ENCODE assay signal across 18 cellular contexts in the genomic region with DNA sequence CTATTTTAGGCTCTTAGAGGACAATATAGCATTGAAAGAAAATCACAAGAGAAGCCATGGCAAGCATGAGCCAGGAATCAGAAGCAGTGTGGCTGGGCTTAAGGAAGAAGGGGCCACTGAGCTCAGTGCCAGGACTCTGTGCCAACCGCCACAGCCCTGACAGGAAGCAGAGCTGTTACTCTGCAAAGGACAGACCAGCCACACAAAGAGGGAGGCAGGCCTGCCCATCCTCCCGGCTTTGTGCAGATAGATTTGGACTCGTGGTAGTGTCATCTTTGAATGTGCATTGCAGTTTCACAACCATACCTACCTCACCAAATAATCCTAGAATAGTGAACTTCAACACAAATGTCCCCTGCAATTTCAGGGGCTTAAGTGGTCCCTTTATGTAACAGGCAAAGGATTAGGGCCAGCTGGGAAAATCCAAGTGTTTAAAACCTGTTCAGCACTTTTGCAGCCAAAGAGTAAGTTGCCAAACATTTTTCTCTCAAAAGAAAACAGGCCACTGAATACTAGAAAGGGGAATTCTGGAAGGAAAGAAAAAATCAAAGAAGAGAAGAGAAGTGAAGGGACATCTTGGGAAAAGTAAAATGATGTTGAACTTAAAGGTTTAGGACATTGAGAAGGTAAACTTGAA. TPM values are rescaled to one million over a fixed set of nuclear protein-coding genes. Genes with fewer than 3 reads are reported as not detected.
DNase-seq lines count a peak whose midpoint lies in the region; ATAC-seq and TF ChIP-seq lines count a peak whose summit lies in the region.
"Had no signal": no experiment of that assay in that cellular context is flagged by ENCODE, and none has a peak within 500 bp of the region (broad histone marks: within the 10 kb centered on the region; RNA-seq: fewer than 3 reads in every experiment).

No MANE protein-coding gene starts in this region.

- no peak overlapping the region for H3K4me3 ChIP-seq in heart right ventricle
- H3K4me3 ChIP-seq: GM23248, thoracic aorta had no signal

- WGBS in heart right ventricle, 2 donors: 16 to 30% methylated on average over 3 of the region's 3 CpGs

- intact Hi-C loops in heart right ventricle (cut with DNase I): loop anchor here in 5 of 10 donors (5.0 to 10.0 kb wide), 4 partner anchors 45 to 337 kb away; no protein-coding TSS in a partner anchor

- TF ChIP-seq CTCF in heart right ventricle (IDR thresholded peaks at IDR 0.05): no peak

- H3K27me3 ChIP-seq in heart right ventricle: no peaks in the 10 kb centered on the region

- no peaks in the 10 kb centered on the region for H3K36me3 ChIP-seq in heart right ventricle
- H3K36me3 ChIP-seq: thoracic aorta had no signal

- DNase-seq in NCI-H748 (lab: John Stamatoyannopoulos, UW; ENCODE audit: unreplicated experiment): peak; percentile 13
- DNase-seq in NCI-H748 treated with DMSO at 0.1 percent for 48 hours (lab: John Stamatoyannopoulos, UW): no peak
- DNase-seq in amygdala (lab: John Stamatoyannopoulos, UW): peak in 49 of 56 donors; percentile 3 to 79 (median 46)
- peak; percentile 52 to 69 for DNase-seq in heart right ventricle
- peak in 38 of 49 donors; percentile 3 to 79 (median 50) for DNase-seq in substantia nigra (lab: John Stamatoyannopoulos, UW)
- DNase-seq in stimulated activated CD4-positive, alpha-beta T cell treated with anti-CD3 and anti-CD28 coated beads, Interleukin-1b, Interleukin-23, amount 100 ng/mL, for 48 hours: no peak
- no peak for DNase-seq in activated naive CD4-positive, alpha-beta T cell treated with anti-CD3 and anti-CD28 coated beads, Interleukin-2, amount 50 U/mL, for 16 hours
- DNase-seq: activated CD4-positive, alpha-beta T cell treated with anti-CD3 and anti-CD28 coated beads for 48 hours; activated naive CD8-positive, alpha-beta T cell treated with anti-CD3 and anti-CD28 coated beads, Interleukin-2, amount 50 U/mL, for 24 hours; activated T-cell treated with anti-CD3 and anti-CD28 coated beads, Interleukin-2, amount 50 U/mL, for 1 hour; GM23248; mesendoderm; SIG-M5; stimulated activated CD4-positive, alpha-beta T cell treated with anti-CD3 and anti-CD28 coated beads, Interleukin-4, amount 100 ng/mL, for 24 hours had no signal

- ATAC-seq in heart right ventricle (peak; percentile 88 to 99 (median 96)), HG03439 (IDR thresholded peaks at IDR 0.05; ENCODE audit: unreplicated experiment) (no peak)
- ATAC-seq: activated naive CD8-positive, alpha-beta T cell treated with anti-CD3 and anti-CD28 coated beads, Interleukin-2, amount 50 U/mL, for 24 hours had no signal

- peaks cover 0 to 16% (median 0%) of the 10 kb centered on the region in 9 donors for H3K4me1 ChIP-seq in heart right ventricle

- H3K27ac ChIP-seq in heart right ventricle (peak overlapping the region in 2 of 10 donors; percentile 14 to 23), substantia nigra (ENCODE audit: low read depth, low read length, poor library complexity, severe bottlenecking) (no peak overlapping the region)
- H3K27ac ChIP-seq: 22Rv1, GM23248, thoracic aorta had no signal

- peaks cover 0 to 27% (median 7%) of the 10 kb centered on the region in 11 donors for H3K9me3 ChIP-seq in heart right ventricle
- H3K9me3 ChIP-seq: thoracic aorta had no signal

RNA-seq across cellular contexts. Expression of a gene that starts 55.1 kb away (rescaled TPM):
- total RNA-seq in heart right ventricle: under 1 TPM in 6 of 10 donors, not detected in 4; 0.21 to 0.72 (median 0.28) TPM
- polyA plus RNA-seq in heart right ventricle: under 1 TPM; 0.22 to 0.58 TPM
- total RNA-seq: glomerular endothelial cell, GM23248, thoracic aorta had no signal

Comparison
In these comparisons a context has a peak if more than half of its experiments do, and no peak if none do; other contexts are left out.
1. DNase-seq: peak in NCI-H748 (single experiment), amygdala (49 of 56), heart right ventricle (2 of 2) and substantia nigra (38 of 49); none in NCI-H748 treated with DMSO at 0.1 percent for 48 hours (single experiment), stimulated activated CD4-positive, alpha-beta T cell treated with anti-CD3 and anti-CD28 coated beads, Interleukin-1b, Interleukin-23, amount 100 ng/mL, for 48 hours (single experiment) and activated naive CD4-positive, alpha-beta T cell treated with anti-CD3 and anti-CD28 coated beads, Interleukin-2, amount 50 U/mL, for 16 hours (single experiment).